Comparison of ENCODE assay signal across 14 cellular contexts in genomic region chr1:236998571-236998970, GRCh38. TPM values are rescaled to one million over a fixed set of nuclear protein-coding genes. Genes with fewer than 3 reads are reported as not detected.
"Had no signal": no experiment of that assay in that cellular context is flagged by ENCODE, and none has a peak within 500 bp of the region (broad histone marks: within the 10 kb centered on the region; RNA-seq: fewer than 3 reads in every experiment).

No MANE protein-coding gene starts in this region.

- H3K4me1 ChIP-seq: gastrocnemius medialis had no signal

- H3K4me3 Mint-ChIP-seq: activated CD4-positive, alpha-beta memory T cell treated with anti-CD3 and anti-CD28 coated beads, Interleukin-2, amount 10 ng/mL, durations not matched to agents 7 days and 5 days; activated naive CD4-positive, alpha-beta T cell treated with anti-CD3 and anti-CD28 coated beads for 36 hours; naive thymus-derived CD4-positive, alpha-beta T cell; stimulated activated effector memory CD8-positive, alpha-beta T cell treated with anti-CD3 and anti-CD28 coated beads, Interleukin-12 subunit alpha, Interleukin-12 subunit beta, amount 100 ng/mL, for 72 hours had no signal

- H3K27me3 Mint-ChIP-seq: activated CD4-positive, alpha-beta memory T cell treated with anti-CD3 and anti-CD28 coated beads, Interleukin-2, amount 10 ng/mL, durations not matched to agents 7 days and 5 days had no signal

- H3K36me3 ChIP-seq: gastrocnemius medialis, neutrophil had no signal

- H3K27ac Mint-ChIP-seq: activated CD4-positive, alpha-beta memory T cell treated with anti-CD3 and anti-CD28 coated beads, Interleukin-2, amount 10 ng/mL, durations not matched to agents 7 days and 5 days; activated naive CD4-positive, alpha-beta T cell treated with anti-CD3 and anti-CD28 coated beads for 36 hours; naive thymus-derived CD4-positive, alpha-beta T cell; stimulated activated effector memory CD8-positive, alpha-beta T cell treated with anti-CD3 and anti-CD28 coated beads, Interleukin-12 subunit alpha, Interleukin-12 subunit beta, amount 100 ng/mL, for 72 hours had no signal

- H3K27ac ChIP-seq: coronary artery, gastrocnemius medialis, neutrophil had no signal

- H3K4me3 ChIP-seq: coronary artery, gastrocnemius medialis had no signal

- H3K4me1 Mint-ChIP-seq: activated CD4-positive, alpha-beta memory T cell treated with anti-CD3 and anti-CD28 coated beads, Interleukin-2, amount 10 ng/mL, durations not matched to agents 7 days and 5 days; stimulated activated effector memory CD8-positive, alpha-beta T cell treated with anti-CD3 and anti-CD28 coated beads, Interleukin-12 subunit alpha, Interleukin-12 subunit beta, amount 100 ng/mL, for 72 hours had no signal

- H3K9me3 Mint-ChIP-seq: activated CD4-positive, alpha-beta memory T cell treated with anti-CD3 and anti-CD28 coated beads, Interleukin-2, amount 10 ng/mL, durations not matched to agents 7 days and 5 days; activated naive CD4-positive, alpha-beta T cell treated with anti-CD3 and anti-CD28 coated beads for 36 hours; stimulated activated effector memory CD8-positive, alpha-beta T cell treated with anti-CD3 and anti-CD28 coated beads, Interleukin-12 subunit alpha, Interleukin-12 subunit beta, amount 100 ng/mL, for 72 hours had no signal

- H3K9me3 ChIP-seq: gastrocnemius medialis, neutrophil had no signal

- H3K27me3 ChIP-seq: gastrocnemius medialis, neutrophil had no signal

- H3K36me3 Mint-ChIP-seq: naive thymus-derived CD4-positive, alpha-beta T cell; stimulated activated effector memory CD8-positive, alpha-beta T cell treated with anti-CD3 and anti-CD28 coated beads, Interleukin-12 subunit alpha, Interleukin-12 subunit beta, amount 100 ng/mL, for 72 hours had no signal

- ATAC-seq: gastrocnemius medialis; naive thymus-derived CD4-positive, alpha-beta T cell had no signal

- DNase-seq: activated CD4-positive, alpha-beta memory T cell treated with anti-CD3 and anti-CD28 coated beads, Interleukin-2, amount 10 ng/mL, durations not matched to agents 7 days and 5 days; activated CD8-positive, alpha-beta memory T cell treated with anti-CD3 and anti-CD28 coated beads, Interleukin-2, amount 50 U/mL, for 48 hours; activated naive CD4-positive, alpha-beta T cell treated with anti-CD3 and anti-CD28 coated beads for 36 hours; effector memory CD4-positive, alpha-beta T cell; gastrocnemius medialis; mammary epithelial cell; naive thymus-derived CD4-positive, alpha-beta T cell; trophoblast cell had no signal

RNA-seq across cellular contexts. Expression of gene MT1HL1, which starts 5.7 kb away (rescaled TPM):
- total RNA-seq: activated CD4-positive, alpha-beta memory T cell treated with anti-CD3 and anti-CD28 coated beads, Interleukin-2, amount 10 ng/mL, durations not matched to agents 7 days and 5 days; activated naive CD4-positive, alpha-beta T cell treated with anti-CD3 and anti-CD28 coated beads for 36 hours; gastrocnemius medialis; mammary epithelial cell; mononuclear cell; naive thymus-derived CD4-positive, alpha-beta T cell; subcutaneous adipose tissue; T-helper 2 cell treated with Interferon-gamma antibody and Interleukin-4, amounts not matched to agents 100 ng/mL and 5 ng/mL, for 36 hours had no signal
- polyA plus RNA-seq: mammary epithelial cell; naive thymus-derived CD4-positive, alpha-beta T cell had no signal

RNA-seq across cellular contexts. Expression of gene RYR2, which starts 43.4 kb away (rescaled TPM):
- total RNA-seq: activated naive CD4-positive, alpha-beta T cell treated with anti-CD3 and anti-CD28 coated beads for 36 hours; mammary epithelial cell had no signal
- polyA plus RNA-seq: naive thymus-derived CD4-positive, alpha-beta T cell had no signal
